ENCODE assay signal across 31 cellular contexts in the genomic region with DNA sequence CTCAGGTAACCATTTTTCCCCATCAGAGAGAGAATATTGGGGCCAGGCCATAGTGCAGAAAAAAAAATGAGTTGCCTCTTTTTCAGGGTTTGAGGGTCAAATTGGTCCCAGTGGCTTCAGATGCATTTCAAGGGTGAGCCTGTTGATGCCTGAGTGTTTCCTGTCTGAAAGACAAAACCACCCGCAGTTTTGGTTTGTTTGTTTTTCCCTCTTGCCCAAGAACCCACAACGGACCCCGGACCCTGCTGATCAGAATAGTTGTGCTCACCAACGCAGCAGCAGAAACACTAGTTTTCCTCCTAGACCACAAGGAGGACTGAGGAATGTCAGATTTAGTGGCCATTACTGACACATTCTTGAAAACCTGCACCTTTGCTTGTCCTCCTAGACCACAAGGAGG.
"Had no signal": no experiment of that assay in that cellular context is flagged by ENCODE, and none has a peak within 500 bp of the region (broad histone marks: within the 10 kb centered on the region; RNA-seq: fewer than 3 reads in every experiment).

No MANE protein-coding gene starts in this region.

- H3K36me3 ChIP-seq: adrenal gland, brain microvascular endothelial cell, breast epithelium had no signal

- H3K9me3 ChIP-seq: adrenal gland, body of pancreas had no signal

- ATAC-seq: activated CD8-positive, alpha-beta T cell treated with anti-CD3 and anti-CD28 coated beads for 36 hours; activated naive CD4-positive, alpha-beta T cell treated with anti-CD3 and anti-CD28 coated beads, Interleukin-2, amount 50 U/mL, for 72 hours; activated T-cell treated with anti-CD3 and anti-CD28 coated beads, Interleukin-2, amount 50 U/mL, for 4 hours; activated T-cell treated with anti-CD3 and anti-CD28 coated beads, Interleukin-2, amount 50 U/mL, for 72 hours; activated T-helper 17 cell treated with anti-CD3 and anti-CD28 coated beads, Interleukin-2, amount 50 U/mL, for 72 hours; body of pancreas had no signal

- H3K4me1 ChIP-seq: adrenal gland, body of pancreas, breast epithelium had no signal

- H3K27ac ChIP-seq: adrenal gland, body of pancreas, brain microvascular endothelial cell, breast epithelium, VCaP had no signal

- DNase-seq: activated B cell treated with CpG ODN at 0.5 μM for 24 hours; activated CD4-positive, alpha-beta memory T cell treated with anti-CD3 and anti-CD28 coated beads for 36 hours; activated CD4-positive, alpha-beta T cell treated with anti-CD3 and anti-CD28 coated beads for 4 hours; activated CD4-positive, alpha-beta T cell treated with anti-CD3 and anti-CD28 coated beads, Interleukin-2, amount 10 ng/mL, durations not matched to agents 24 days and 14 days; activated CD4-positive, alpha-beta T cell treated with anti-CD3 and anti-CD28 coated beads, Interleukin-2, amount 50 U/mL, for 1 hour; activated CD4-positive, alpha-beta T cell treated with anti-CD3 and anti-CD28 coated beads, Interleukin-2, amount 50 U/mL, for 4 hours; activated CD4-positive, CD25-positive, alpha-beta regulatory T cell treated with anti-CD3 and anti-CD28 coated beads, Interleukin-2, amount 50 U/mL, for 72 hours; activated CD8-positive, alpha-beta memory T cell treated with anti-CD3 and anti-CD28 coated beads, Interleukin-2, amount 50 U/mL, for 4 hours; activated CD8-positive, alpha-beta T cell treated with anti-CD3 and anti-CD28 coated beads for 36 hours; activated effector memory CD4-positive, alpha-beta T cell treated with anti-CD3 and anti-CD28 coated beads, Interleukin-2, amount 50 U/mL, for 16 hours; activated gamma-delta T cell treated with Interleukin-2 at 50 U/mL for 16 hours; activated naive CD4-positive, alpha-beta T cell; activated naive CD4-positive, alpha-beta T cell treated with anti-CD3 and anti-CD28 coated beads for 36 hours; activated naive CD4-positive, alpha-beta T cell treated with anti-CD3 and anti-CD28 coated beads, Interleukin-2, amount 50 U/mL, for 16 hours; activated naive CD8-positive, alpha-beta T cell treated with anti-CD3 and anti-CD28 coated beads for 36 hours; activated T-cell treated with anti-CD3 and anti-CD28 coated beads for 4 hours; activated T-cell treated with anti-CD3 and anti-CD28 coated beads, Interleukin-2, amount 50 U/mL, for 1 hour; activated T-cell treated with anti-CD3 and anti-CD28 coated beads, Interleukin-2, amount 50 U/mL, for 4 hours; activated T-cell treated with anti-CD3 and anti-CD28 coated beads, Interleukin-2, amount 50 U/mL, for 72 hours; adrenal gland; amniotic stem cell; aorta; body of pancreas; brain microvascular endothelial cell; central memory CD4-positive, alpha-beta T cell; T-helper 2 cell; T-helper 9 cell had no signal

- H3K4me3 ChIP-seq: adrenal gland, body of pancreas, breast epithelium had no signal

- H3K27me3 ChIP-seq: adrenal gland, body of pancreas, brain microvascular endothelial cell, breast epithelium had no signal
